In the genomic region with DNA sequence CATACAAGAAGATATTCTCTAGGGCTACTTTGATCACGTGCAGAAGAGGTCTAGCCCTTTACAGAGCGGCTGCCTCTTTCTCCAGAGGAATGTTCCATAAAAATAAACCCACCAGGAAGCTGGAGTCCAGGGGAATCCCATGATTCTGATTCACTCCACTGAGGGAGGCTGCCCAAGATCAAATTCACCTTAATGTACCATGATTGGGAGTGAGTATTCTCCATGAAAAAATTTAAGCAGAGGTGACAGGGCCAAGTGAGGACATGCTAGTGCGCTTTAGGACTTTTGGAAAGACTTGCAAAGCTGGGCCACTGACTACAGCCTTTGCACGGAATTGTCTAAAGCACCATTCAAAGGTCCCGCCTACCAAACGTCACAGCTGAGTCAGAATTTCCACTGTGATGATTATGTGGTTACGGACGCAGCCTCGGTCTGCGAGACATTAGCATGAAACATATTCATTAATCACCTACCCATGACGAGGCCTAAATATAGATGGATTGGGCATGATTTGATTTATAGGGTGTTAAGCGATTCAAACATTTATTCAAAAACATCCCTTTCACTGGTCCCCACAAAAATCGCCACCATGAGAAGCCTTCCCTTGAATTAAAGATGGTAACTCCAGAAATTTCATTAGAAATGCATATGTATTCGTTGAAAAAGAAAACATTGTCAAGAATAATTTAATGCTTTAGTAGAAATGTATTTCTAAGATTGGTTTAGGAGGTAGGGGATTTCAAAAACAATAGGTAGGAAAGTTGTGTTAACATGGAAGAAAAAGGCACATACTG, we compare ENCODE assay signal across 10 cellular contexts.
DNase-seq lines count a peak whose midpoint lies in the region; ATAC-seq and TF ChIP-seq lines count a peak whose summit lies in the region.
"Had no signal": no experiment of that assay in that cellular context is flagged by ENCODE, and none has a peak within 500 bp of the region (broad histone marks: within the 10 kb centered on the region; RNA-seq: fewer than 3 reads in every experiment).

No MANE protein-coding gene starts in this region.

- H3K27me3 ChIP-seq in GM23338 (ENCODE audit: insufficient read depth): no peaks in the 10 kb centered on the region
- H3K27me3 ChIP-seq in right cardiac atrium (ENCODE audit: control insufficient read depth, insufficient read depth): no peaks in the 10 kb centered on the region
- H3K27me3 ChIP-seq: cardiac muscle cell had no signal

- H3K4me1 ChIP-seq in GM23338 (ENCODE audit: insufficient read depth) (no peaks in the 10 kb centered on the region), OCI-LY7 (ENCODE audit: insufficient read depth, low read length, poor library complexity, severe bottlenecking) (peaks cover 6% of the 10 kb centered on the region), right cardiac atrium (ENCODE audit: control insufficient read depth, insufficient read depth, low read length) (peaks cover 3% of the 10 kb centered on the region)

- H3K4me1 Mint-ChIP-seq in GM23338 (peaks cover 10% of the 10 kb centered on the region), nephron progenitor cell (peaks cover 77% of the 10 kb centered on the region)

- WGBS in right cardiac atrium: 80% methylated on average over 14 of the region's 14 CpGs

- intact Hi-C loops in OCI-LY7 (cut with micrococcal nuclease; ENCODE audit: unreplicated experiment) (no loop called here), right cardiac atrium (cut with DNase I) (no loop called here)

- no peaks in the 10 kb centered on the region; the same call in 1 of the 2 replicates for H3K36me3 ChIP-seq in GM23338 (ENCODE audit: insufficient read depth)
- H3K36me3 ChIP-seq in OCI-LY7 (ENCODE audit: insufficient read depth, low read length): no peaks in the 10 kb centered on the region
- H3K36me3 ChIP-seq: cardiac muscle cell had no signal

- H4K20me1 ChIP-seq in GM23338 (replicated peaks; ENCODE audit: insufficient read depth): no peaks in the 10 kb centered on the region
- no peaks in the 10 kb centered on the region for H4K20me1 ChIP-seq in OCI-LY7 (ENCODE audit: insufficient read depth, low read length)

- H2AFZ ChIP-seq in GM23338: peak overlapping the region; percentile 47; the same call in 1 of the 2 replicates
- H2AFZ ChIP-seq in OCI-LY7 (ENCODE audit: low read length): peak overlapping the region; percentile 47; the same call in 1 of the 2 replicates

- H3K27me3 Mint-ChIP-seq in GM23338 (ENCODE audit: insufficient read depth, low read depth, poor library complexity): peaks cover 3% of the 10 kb centered on the region
- peaks cover 3% of the 10 kb centered on the region for H3K27me3 Mint-ChIP-seq in nephron progenitor cell (ENCODE audit: low read depth, poor library complexity)

- H3K27ac ChIP-seq in GM23338 (ENCODE audit: low read depth) (no peak overlapping the region), OCI-LY7 (ENCODE audit: low read depth, low read length, poor library complexity, severe bottlenecking) (no peak overlapping the region), right cardiac atrium (ENCODE audit: low read length) (no peak overlapping the region)
- H3K27ac ChIP-seq: cardiac muscle cell had no signal

- H3K4me3 Mint-ChIP-seq in GM23338: no peak overlapping the region
- no peak overlapping the region for H3K4me3 Mint-ChIP-seq in nephron progenitor cell

- H3K79me2 ChIP-seq in GM23338 (replicated peaks; ENCODE audit: insufficient read depth): no peaks in the 10 kb centered on the region
- H3K79me2 ChIP-seq in OCI-LY7 (ENCODE audit: insufficient read depth, low read depth, low read length): no peaks in the 10 kb centered on the region

- CTCF ChIA-PET in OCI-LY7 (lab: Charles Lee; ENCODE audit: unreplicated experiment): no interaction called here

- H3K9me3 Mint-ChIP-seq in GM23338 (no peaks in the 10 kb centered on the region), nephron progenitor cell (no peaks in the 10 kb centered on the region)

- ATAC-seq in GM23338 (no peak), right cardiac atrium (no peak), HG03342 (IDR thresholded peaks at IDR 0.05; ENCODE audit: unreplicated experiment) (no peak)

- in situ Hi-C loops in Caki2 (cut with HindIII; ENCODE audit: low pct_unique_long_range_greater_than_20kb, low sequenced_read_pairs): no loop called here

- H3K9me3 ChIP-seq in OCI-LY7 (ENCODE audit: low read length) (no peaks in the 10 kb centered on the region), right cardiac atrium (ENCODE audit: control insufficient read depth, low read length) (no peaks in the 10 kb centered on the region)

- H3K4me2 ChIP-seq in GM23338: no peak overlapping the region
- H3K4me2 ChIP-seq in OCI-LY7 (ENCODE audit: low read length): peak overlapping the region; percentile 17; the same call in 1 of the 2 replicates

- H3K27ac Mint-ChIP-seq in GM23338: no peak overlapping the region
- no peak overlapping the region for H3K27ac Mint-ChIP-seq in nephron progenitor cell

- BruUV-seq in OCI-LY7 (replicated peaks; lab: Mats Ljungman, UMichigan): no TSS peak

- DNase-seq in Caki2 (ENCODE audit: low read depth) (peak; percentile 95), GM23338 (ENCODE audit: low spot score) (no peak), OCI-LY7 (ENCODE audit: low spot score) (peak; percentile 64), fibroblast of villous mesenchyme (ENCODE audit: low read depth) (peak; percentile 96), right cardiac atrium (no peak), nephron progenitor cell (no peak), NCI-H1092 (lab: John Stamatoyannopoulos, UW) (no peak)

- POLR2A ChIA-PET in OCI-LY7 (lab: Charles Lee): interaction anchor here (0.6 kb wide), 1 partner anchor 38 kb away, joined by 3 read pairs; no protein-coding TSS in a partner anchor

- H3F3A ChIP-seq in GM23338 (replicated peaks; ENCODE audit: low read depth): no peaks in the 10 kb centered on the region

- H3K4me3 ChIP-seq in GM23338: no peak overlapping the region
- no peak overlapping the region for H3K4me3 ChIP-seq in OCI-LY7 (ENCODE audit: low read depth, low read length, poor library complexity, severe bottlenecking)
- no peak overlapping the region for H3K4me3 ChIP-seq in fibroblast of villous mesenchyme (ENCODE audit: low read depth, low read length)
- H3K4me3 ChIP-seq in right cardiac atrium (ENCODE audit: low read length): no peak overlapping the region
- H3K4me3 ChIP-seq: cardiac muscle cell, skin epidermis had no signal

- H3K36me3 Mint-ChIP-seq in GM23338 (ENCODE audit: low read depth) (no peaks in the 10 kb centered on the region; the same call in 2 of the 3 replicates), nephron progenitor cell (ENCODE audit: low read depth) (peaks cover 28% of the 10 kb centered on the region)

- TF ChIP-seq CTCF in GM23338 (conservative IDR thresholded peaks at IDR 0.05; ENCODE audit: low read depth in 2 of 2) (no peak), OCI-LY7 (conservative IDR thresholded peaks at IDR 0.05; ENCODE audit: low read length) (no peak), fibroblast of villous mesenchyme (IDR thresholded peaks at IDR 0.05; ENCODE audit: insufficient read depth, low read depth, low read length) (no peak), nephron progenitor cell (IDR thresholded peaks at IDR 0.05) (no peak)

- H3K9me2 ChIP-seq in GM23338 (ENCODE audit: insufficient read depth): peaks cover 3% of the 10 kb centered on the region
- H3K9me2 ChIP-seq in OCI-LY7 (ENCODE audit: insufficient read depth, low read length): no peaks in the 10 kb centered on the region

TF ChIP-seq in GM23338, 12 proteins besides CTCF, POLR2A, EP300 and RAD21:
- TF ChIP-seq ETS1 (IDR thresholded peaks at IDR 0.05): no peak
- no peak for TF ChIP-seq REST (IDR thresholded peaks at IDR 0.05; ENCODE audit: unreplicated experiment)
- no peak for TF ChIP-seq ZNF114 (CRISPR knock-in tag; IDR thresholded peaks at IDR 0.05)
- TF ChIP-seq EZH2phosphoT487 (IDR thresholded peaks at IDR 0.05; ENCODE audit: unreplicated experiment): no peak
- no peak for TF ChIP-seq NANOG (IDR thresholded peaks at IDR 0.05; ENCODE audit: borderline replicate concordance)
- no peak for TF ChIP-seq POLR2AphosphoS5 (IDR thresholded peaks at IDR 0.05; ENCODE audit: low read depth)

Comparison
In these comparisons a context has a peak if more than half of its experiments do, and no peak if none do; other contexts are left out.
1. DNase-seq: peak in Caki2 (single experiment), OCI-LY7 (single experiment) and fibroblast of villous mesenchyme (single experiment); none in GM23338 (single experiment), right cardiac atrium (0 of 3), nephron progenitor cell (single experiment) and NCI-H1092 (single experiment).